ENCODE assay signal across 21 cellular contexts in the genomic region with DNA sequence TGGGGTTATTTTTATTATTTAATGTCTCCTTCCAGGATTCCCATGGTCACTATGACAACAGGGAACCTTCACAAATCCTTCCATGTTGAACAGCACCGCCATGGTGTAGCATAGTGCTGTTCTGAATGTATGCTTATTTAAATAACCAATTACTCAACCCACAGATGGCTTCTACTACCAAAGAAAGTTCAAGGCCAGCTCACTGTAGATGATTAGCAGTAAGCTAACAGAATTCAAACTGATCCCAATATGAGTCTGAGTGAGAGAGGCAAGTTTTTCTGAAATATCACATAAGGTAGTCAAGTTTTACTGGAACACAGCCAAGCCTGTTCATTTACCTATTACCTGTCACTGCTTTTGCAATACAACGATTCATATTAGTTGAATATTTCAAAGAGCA. TPM values are rescaled to one million over a fixed set of nuclear protein-coding genes. Genes with fewer than 3 reads are reported as not detected.
DNase-seq lines count a peak whose midpoint lies in the region; ATAC-seq and TF ChIP-seq lines count a peak whose summit lies in the region.
"Had no signal": no experiment of that assay in that cellular context is flagged by ENCODE, and none has a peak within 500 bp of the region (broad histone marks: within the 10 kb centered on the region; RNA-seq: fewer than 3 reads in every experiment).

No MANE protein-coding gene starts in this region.

- H3K36me3 Mint-ChIP-seq in Caco-2 (ENCODE audit: insufficient read depth, unreplicated experiment), result no peaks in the 10 kb centered on the region

- ATAC-seq in left ventricle myocardium superior (no peak), HG02981 (IDR thresholded peaks at IDR 0.05; ENCODE audit: unreplicated experiment) (peak; percentile 33), body of pancreas (no peak)
- ATAC-seq: activated CD8-positive, alpha-beta T cell treated with anti-CD3 and anti-CD28 coated beads, Interleukin-2, amount 10 ng/mL, durations not matched to agents 7 days and 5 days; left cardiac atrium; stimulated activated effector memory CD8-positive, alpha-beta T cell treated with anti-CD3 and anti-CD28 coated beads, Interleukin-12 subunit alpha, Interleukin-12 subunit beta, amount 100 ng/mL, for 72 hours had no signal

- POLR2A ChIA-PET in Caco-2 (lab: Charles Lee), result no interaction called here

- DNase-seq in left ventricle myocardium inferior, result no peak
- no peak for DNase-seq in left ventricle myocardium superior
- no peak for DNase-seq in body of pancreas
- DNase-seq in NOMO-1 treated with dmso at 0.1 percent for 144 hours (lab: John Stamatoyannopoulos, UW; ENCODE audit: unreplicated experiment), result no peak
- DNase-seq in SKM-1 (lab: John Stamatoyannopoulos, UW; ENCODE audit: unreplicated experiment), result no peak
- no peak for DNase-seq in NCI-H146 (lab: John Stamatoyannopoulos, UW)
- DNase-seq in Caco-2, result no peak
- DNase-seq: activated CD8-positive, alpha-beta T cell treated with anti-CD3 and anti-CD28 coated beads, Interleukin-2, amount 10 ng/mL, durations not matched to agents 7 days and 5 days; activated T-cell treated with anti-CD3 and anti-CD28 coated beads, Interleukin-2, amount 50 U/mL, for 48 hours; DMS153; glutamatergic neuron; HCEC 1CT; left cardiac atrium; midbrain; NCI-H1694 treated with DMSO at 0.1 percent for 48 hours; NCI-H345; Peyer's patch had no signal

- H3K4me3 Mint-ChIP-seq in Caco-2 (ENCODE audit: unreplicated experiment), result no peak overlapping the region
- H3K4me3 Mint-ChIP-seq: activated CD8-positive, alpha-beta T cell treated with anti-CD3 and anti-CD28 coated beads, Interleukin-2, amount 10 ng/mL, durations not matched to agents 7 days and 5 days; activated naive CD8-positive, alpha-beta T cell; stimulated activated effector memory CD8-positive, alpha-beta T cell treated with anti-CD3 and anti-CD28 coated beads, Interleukin-12 subunit alpha, Interleukin-12 subunit beta, amount 100 ng/mL, for 72 hours had no signal

- H3K27ac ChIP-seq in left ventricle myocardium inferior (replicated peaks) (peak overlapping the region; percentile 80), body of pancreas (peak overlapping the region in 3 of 4 donors; percentile 12 to 74 (median 13))
- H3K27ac ChIP-seq: C4-2B, Peyer's patch had no signal

- H3K4me3 ChIP-seq in left ventricle myocardium inferior, result no peak overlapping the region
- H3K4me3 ChIP-seq in body of pancreas, result no peak overlapping the region
- no peak overlapping the region for H3K4me3 ChIP-seq in Caco-2 (ENCODE audit: low read depth, low read length)
- H3K4me3 ChIP-seq: Peyer's patch had no signal

- TF ChIP-seq CTCF in left ventricle myocardium inferior (IDR thresholded peaks at IDR 0.05; ENCODE audit: borderline replicate concordance), result no peak
- no peak for TF ChIP-seq CTCF in body of pancreas (IDR thresholded peaks at IDR 0.05)
- no peak for TF ChIP-seq CTCF in Caco-2 (IDR thresholded peaks at IDR 0.05; ENCODE audit: insufficient read depth in 1 of 2, low read depth in 1 of 2, low read length in 1 of 2, severe bottlenecking in 1 of 2, unreplicated experiment in 1 of 2)

- CTCF ChIA-PET in Caco-2 (lab: Charles Lee), result no interaction called here

- peaks cover 10% of the 10 kb centered on the region for H3K4me1 Mint-ChIP-seq in Caco-2 (ENCODE audit: low read depth, unreplicated experiment)

- BruUV-seq in Caco-2 (replicated peaks; lab: Mats Ljungman, UMichigan), result no TSS peak

- H3K4me1 ChIP-seq in left ventricle myocardium inferior (peaks cover 73% of the 10 kb centered on the region), body of pancreas (peaks cover 48% of the 10 kb centered on the region), Caco-2 (peaks cover 3% of the 10 kb centered on the region; the same call in 1 of the 2 replicates)

- H3K36me3 ChIP-seq in left ventricle myocardium inferior (no peaks in the 10 kb centered on the region), body of pancreas (replicated peaks in 1 of 2; ENCODE audit: insufficient read depth in 1 of 2, low read depth in 2 of 2) (no peaks in the 10 kb centered on the region), Caco-2 (ENCODE audit: control insufficient read depth, insufficient read depth, low read length) (no peaks in the 10 kb centered on the region)
- H3K36me3 ChIP-seq: Peyer's patch had no signal

- H3K27me3 ChIP-seq in left ventricle myocardium inferior (ENCODE audit: low read depth), result no peaks in the 10 kb centered on the region
- H3K27me3 ChIP-seq in body of pancreas, result no peaks in the 10 kb centered on the region
- H3K27me3 ChIP-seq in Caco-2 (replicated peaks; ENCODE audit: control insufficient read depth, insufficient read depth, low read length), result no peaks in the 10 kb centered on the region
- H3K27me3 ChIP-seq: Peyer's patch had no signal

- H3K27ac Mint-ChIP-seq in Caco-2 (ENCODE audit: unreplicated experiment), result no peak overlapping the region
- H3K27ac Mint-ChIP-seq: stimulated activated effector memory CD8-positive, alpha-beta T cell treated with anti-CD3 and anti-CD28 coated beads, Interleukin-12 subunit alpha, Interleukin-12 subunit beta, amount 100 ng/mL, for 72 hours had no signal

- no peaks in the 10 kb centered on the region for H3K9me3 Mint-ChIP-seq in Caco-2 (ENCODE audit: unreplicated experiment)
- H3K9me3 Mint-ChIP-seq: stimulated activated effector memory CD8-positive, alpha-beta T cell treated with anti-CD3 and anti-CD28 coated beads, Interleukin-12 subunit alpha, Interleukin-12 subunit beta, amount 100 ng/mL, for 72 hours had no signal

- intact Hi-C loops in left ventricle myocardium inferior (cut with micrococcal nuclease) (loop anchor here (10.0 kb wide), 1 partner anchor 63 kb away; a partner anchor contains a TSS), left ventricle myocardium superior (cut with micrococcal nuclease) (loop anchor here (10.0 kb wide), 1 partner anchor 47 kb away; a partner anchor contains a TSS), body of pancreas (cut with DNase I) (no loop called here), Caco-2 (cut with micrococcal nuclease; ENCODE audit: unreplicated experiment) (no loop called here)

- 28 to 31% methylated on average over 2 of the region's 2 CpGs for WGBS in body of pancreas, 2 donors

- H3K9me3 ChIP-seq in left ventricle myocardium inferior (replicated peaks), result no peaks in the 10 kb centered on the region
- no peaks in the 10 kb centered on the region for H3K9me3 ChIP-seq in body of pancreas
- no peaks in the 10 kb centered on the region for H3K9me3 ChIP-seq in Caco-2
- H3K9me3 ChIP-seq: Peyer's patch had no signal

- TF ChIP-seq POLR2A in body of pancreas (IDR thresholded peaks at IDR 0.05), result no peak

- no peaks in the 10 kb centered on the region for H3K27me3 Mint-ChIP-seq in Caco-2 (ENCODE audit: insufficient read depth, unreplicated experiment)
- H3K27me3 Mint-ChIP-seq: activated naive CD8-positive, alpha-beta T cell had no signal

RNA-seq across cellular contexts. Expression of a gene that starts 51.2 kb away (rescaled TPM):
- total RNA-seq in left ventricle myocardium inferior (60.1 TPM), left ventricle myocardium superior (66.5 TPM), body of pancreas (10 to 100 TPM; 28.5 to 44.2 TPM), Caco-2 (2022) (46.1 and 47.4 TPM in 2 replicates)

Comparison
In these comparisons a context has a peak if more than half of its experiments do, and no peak if none do; other contexts are left out.
1. intact Hi-C loops: an anchor here in left ventricle myocardium inferior (10.0 kb wide) and left ventricle myocardium superior (10.0 kb wide); none called in body of pancreas and Caco-2.